1 cellular context compared by ENCODE assay signal in the genomic region with DNA sequence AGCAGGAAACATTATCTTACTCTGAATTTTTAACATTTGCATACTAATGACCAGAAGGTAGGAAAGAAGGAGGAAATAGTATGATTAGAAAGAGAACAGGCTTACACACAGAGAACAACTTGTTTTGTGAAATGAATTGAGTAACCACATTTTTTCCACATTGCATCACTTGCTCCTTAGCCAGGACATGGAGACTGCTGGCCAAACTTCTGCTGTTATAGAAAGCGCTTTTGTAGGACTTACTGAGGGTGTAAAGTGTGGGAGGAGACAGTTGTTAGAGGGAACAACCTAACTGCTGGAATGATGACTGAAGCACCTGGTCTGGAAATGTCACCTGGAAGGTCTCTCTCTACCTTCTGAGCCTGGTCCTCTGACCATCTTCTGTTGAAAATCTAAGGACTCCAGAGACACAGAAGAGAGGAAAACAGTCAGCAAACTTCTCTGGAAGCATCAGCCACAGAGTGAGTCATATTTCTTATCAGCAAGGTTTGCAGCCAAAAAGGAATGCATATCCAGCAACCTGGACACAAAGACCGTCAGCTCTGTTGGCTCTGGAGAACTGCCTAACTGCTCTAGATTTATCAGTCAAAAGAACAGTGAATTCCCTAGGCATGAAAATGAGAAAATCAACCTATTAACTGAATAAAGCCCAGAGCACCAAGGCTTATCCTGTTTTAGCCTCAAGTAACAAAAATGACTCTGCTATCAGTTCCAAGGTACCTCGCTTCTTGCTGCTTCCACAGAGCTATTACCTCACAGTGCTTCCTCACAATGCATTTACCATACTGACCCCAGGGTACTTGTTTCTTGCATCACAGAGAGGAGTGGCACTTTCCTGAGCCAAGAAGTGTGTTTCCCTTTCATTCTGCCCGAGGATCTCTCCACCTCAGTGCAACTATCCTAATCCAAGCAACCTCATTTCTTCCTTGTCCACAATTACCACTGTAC.
A peak's percentile ranks its signal among the peaks of the same experiment; 100 is the strongest.
TF ChIP-seq lines count a peak whose summit lies in the region.

No MANE protein-coding gene starts in this region.

TF ChIP-seq in SK-N-SH, 30 proteins besides CTCF, POLR2A, EP300 and RAD21 (continued from another document):
- no peak for TF ChIP-seq RFX5 (IDR thresholded peaks at IDR 0.05; ENCODE audit: low read length)
- TF ChIP-seq MXI1 (IDR thresholded peaks at IDR 0.05; ENCODE audit: low read depth, low read length) = no peak
- TF ChIP-seq RXRA (IDR thresholded peaks at IDR 0.05; ENCODE audit: borderline replicate concordance, low read depth) = peak; percentile 18; the same call in 1 of the 2 replicates
- no peak for TF ChIP-seq REST (IDR thresholded peaks at IDR 0.05; ENCODE audit: low read depth, low read length)
- no peak for TF ChIP-seq GABPA (IDR thresholded peaks at IDR 0.05; ENCODE audit: low read depth)
- TF ChIP-seq FOXM1 (IDR thresholded peaks at IDR 0.05; ENCODE audit: low read depth) = no peak
- TF ChIP-seq NRF1 (IDR thresholded peaks at IDR 0.05; ENCODE audit: low read depth, low read length) = no peak
- TF ChIP-seq GATA2 (CRISPR knock-in tag; IDR thresholded peaks at IDR 0.05) = no peak
